Comparison of ENCODE assay signal across 5 cellular contexts in the genomic region with DNA sequence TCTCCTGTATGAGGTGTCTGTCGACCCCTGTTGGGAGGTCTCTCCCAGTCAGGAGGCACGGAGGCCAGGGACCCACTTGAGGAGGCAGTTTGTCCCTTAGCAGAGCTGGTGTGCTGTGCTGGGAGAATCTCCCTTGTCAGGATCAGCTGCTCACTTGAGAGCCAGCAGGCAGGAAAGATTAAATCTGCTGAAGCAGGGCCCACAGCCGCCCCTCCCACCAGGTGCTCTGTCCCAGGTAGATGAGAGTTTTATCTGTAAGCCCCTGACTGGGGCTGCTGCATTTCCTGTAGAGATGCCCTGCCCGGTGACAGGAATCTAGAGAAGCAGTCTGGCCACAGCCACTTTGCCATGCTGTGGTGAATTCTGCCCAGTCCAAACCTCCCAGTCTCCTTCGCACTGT.
DNase-seq lines count a peak whose midpoint lies in the region; ATAC-seq, FAIRE-seq and TF ChIP-seq lines count a peak whose summit lies in the region.
"Not testable (repeated sequence)": the region's sequence is repeated elsewhere in the genome, so short reads cannot be mapped to it uniquely, and the experiment has no call there.

No MANE protein-coding gene starts in this region.

- not testable (repeated sequence) for H4K20me1 ChIP-seq in GM23338 (replicated peaks; ENCODE audit: insufficient read depth); K562 (replicated peaks; ENCODE audit: control insufficient read depth, insufficient read depth, low read length)

- H3K9me3 Mint-ChIP-seq in GM23338, result not testable (repeated sequence)

- TF ChIP-seq POLR2A in K562 (conservative IDR thresholded peaks at IDR 0.05), result not testable (repeated sequence)

- 0 out of 4 replicates have a peak overlapping the region, but pooled peaks of 1 of the 2 experiments have one; percentile 39 for H3K9ac ChIP-seq in K562 (ENCODE audit: insufficient read depth in 1 of 2, low read depth in 2 of 2, low read length in 2 of 2)
- not testable (repeated sequence) for H3K9ac ChIP-seq in mesendoderm (ENCODE audit: low read length)

- POLR2A ChIA-PET in K562 (lab: Yijun Ruan, JAX), result not testable (repeated sequence)

- not testable (repeated sequence) for TF ChIP-seq EP300 in K562 (IDR thresholded peaks at IDR 0.05; ENCODE audit: low read length)

- not testable (repeated sequence) for H2BK5ac ChIP-seq in mesendoderm (ENCODE audit: low read length)

- not testable (repeated sequence) for H3K9me3 ChIP-seq in K562 (replicated peaks; ENCODE audit: control insufficient read depth, insufficient read depth, low read depth, low read length)

- H3K9me1 ChIP-seq in K562 (ENCODE audit: control insufficient read depth, insufficient read depth, low read length), result not testable (repeated sequence)

- not testable (repeated sequence) for H4K8ac ChIP-seq in mesendoderm (ENCODE audit: low read depth, low read length)

- not testable (repeated sequence) for ATAC-seq in GM23338, K562

- not testable (repeated sequence) for TF ChIP-seq RAD21 in K562 (CRISPR knock-in tag; conservative IDR thresholded peaks at IDR 0.05 in 1 of 2, IDR thresholded peaks at IDR 0.05 in 1 of 2)

- 0 out of 2 replicates have a peak overlapping the region, but pooled peaks have one; percentile 18 for H2AFZ ChIP-seq in GM23338
- not testable (repeated sequence) for H2AFZ ChIP-seq in K562 (ENCODE audit: low read depth, low read length)

- FAIRE-seq in K562 (lab: Jason Lieb, UNC), result not testable (repeated sequence)

- H3K79me2 ChIP-seq in GM23338 (replicated peaks; ENCODE audit: insufficient read depth); K562 (ENCODE audit: control insufficient read depth, insufficient read depth, low read length); mesendoderm (ENCODE audit: control insufficient read depth, insufficient read depth, low read length): not testable (repeated sequence)

- peak overlapping the region; percentile 49 for H3K56ac ChIP-seq in mesendoderm (ENCODE audit: low read length)

- not testable (repeated sequence) for H3K9me2 ChIP-seq in GM23338 (ENCODE audit: insufficient read depth)

- H3F3A ChIP-seq in GM23338 (replicated peaks; ENCODE audit: low read depth), result not testable (repeated sequence)

- intact Hi-C loops in K562 (cut with micrococcal nuclease), result not testable (repeated sequence)

- not testable (repeated sequence) for H2BK15ac ChIP-seq in mesendoderm (replicated peaks; ENCODE audit: low read depth)

- CTCF ChIA-PET in K562 (lab: Yijun Ruan, JAX; ENCODE audit: low intra/inter-chr PET ratio), result not testable (repeated sequence)

- not testable (repeated sequence) for H3K36me3 Mint-ChIP-seq in GM23338 (ENCODE audit: low read depth)

- DNase-seq in GM23338 (ENCODE audit: low spot score), result not testable (repeated sequence)
- DNase-seq in NCI-H510A treated with DMSO at 0.1 percent for 48 hours (lab: John Stamatoyannopoulos, UW) (peak; percentile 25), K562 (ENCODE audit: extremely low read depth in 1 of 4, low spot score in 3 of 4) (peak in 1 of 4 experiments; percentile 10), islet precursor cell (peak; percentile 60), mesendoderm (peak; percentile 49)

- not testable (repeated sequence) for H4K5ac ChIP-seq in mesendoderm (ENCODE audit: low read length)

- not testable (repeated sequence) for H3K4me3 ChIP-seq in GM23338; K562; mesendoderm (ENCODE audit: low read length)

- not testable (repeated sequence) for H3K36me3 ChIP-seq in GM23338 (ENCODE audit: insufficient read depth); K562 (ENCODE audit: control insufficient read depth, insufficient read depth, low read length); mesendoderm (ENCODE audit: control insufficient read depth, insufficient read depth, low read length)

- BruUV-seq in K562 (replicated peaks; lab: Mats Ljungman, UMichigan), result not testable (repeated sequence)

- not testable (repeated sequence) for H3K4me1 ChIP-seq in GM23338 (ENCODE audit: insufficient read depth); K562 (replicated peaks in 1 of 2; ENCODE audit: control insufficient read depth in 2 of 2, insufficient read depth in 2 of 2, low read length in 2 of 2); mesendoderm (ENCODE audit: control insufficient read depth, low read depth, low read length)

- not testable (repeated sequence) for H3K23ac ChIP-seq in mesendoderm (ENCODE audit: low read length)

- not testable (repeated sequence) for H3K27ac ChIP-seq in GM23338 (ENCODE audit: low read depth); K562 (ENCODE audit: extremely low read depth, low read depth, low read length); mesendoderm (ENCODE audit: low read depth, low read length)

- H3K27ac Mint-ChIP-seq in GM23338, result not testable (repeated sequence)

- in situ Hi-C loops in K562 (cut with MboI), result not testable (repeated sequence)

- not testable (repeated sequence) for H2BK120ac ChIP-seq in mesendoderm (ENCODE audit: low read depth, low read length)

- not testable (repeated sequence) for H3K18ac ChIP-seq in mesendoderm (ENCODE audit: low read length)

- H3K27me3 ChIP-seq in GM23338 (ENCODE audit: insufficient read depth); K562 (ENCODE audit: control insufficient read depth in 2 of 2, insufficient read depth in 2 of 2, low read length in 2 of 2); mesendoderm (ENCODE audit: insufficient read depth, low read length, poor library complexity): not testable (repeated sequence)

- 19% methylated on average over 4 of the region's 5 CpGs for WGBS in K562 (ENCODE audit: insufficient coverage, low coverage, missing lambda C conversion rate)
- no CpG with 5 or more reads among the region's 5 CpGs for WGBS in mesendoderm (ENCODE audit: extremely low coverage, insufficient coverage, low lambda C conversion rate)

- H3K4me3 Mint-ChIP-seq in GM23338, result not testable (repeated sequence)

- not testable (repeated sequence) for H3K27me3 Mint-ChIP-seq in GM23338 (ENCODE audit: insufficient read depth, low read depth, poor library complexity)

- H2AK5ac ChIP-seq in mesendoderm (ENCODE audit: low read length), result not testable (repeated sequence)

- not testable (repeated sequence) for H3K4me2 ChIP-seq in GM23338; K562 (ENCODE audit: insufficient read depth, low read length); mesendoderm (ENCODE audit: low read length)

- not testable (repeated sequence) for H3K79me1 ChIP-seq in mesendoderm (ENCODE audit: low read length)

- not testable (repeated sequence) for TF ChIP-seq CTCF in GM23338 (conservative IDR thresholded peaks at IDR 0.05; ENCODE audit: low read depth in 2 of 2); K562 (IDR thresholded peaks at IDR 0.05 in 2 of 3, conservative IDR thresholded peaks at IDR 0.05 in 1 of 3; ENCODE audit: insufficient read depth in 2 of 3, low read depth in 1 of 3, low read length in 3 of 3)

- not testable (repeated sequence) for H3K4me1 Mint-ChIP-seq in GM23338

- H3K4ac ChIP-seq in mesendoderm (ENCODE audit: low read depth, low read length), result not testable (repeated sequence)

TF ChIP-seq in K562, 482 proteins besides CTCF, POLR2A, EP300 and RAD21:
- TF ChIP-seq CBFA2T3 (IDR thresholded peaks at IDR 0.05), result peak; percentile 28; the same call in 1 of the 2 replicates
